Comparison of ENCODE assay signal across 20 cellular contexts in genomic region chrX:85499400-85499799, GRCh38.
DNase-seq lines count a peak whose midpoint lies in the region; ATAC-seq, FAIRE-seq and TF ChIP-seq lines count a peak whose summit lies in the region.
"Had no signal": no experiment of that assay in that cellular context is flagged by ENCODE, and none has a peak within 500 bp of the region (broad histone marks: within the 10 kb centered on the region; RNA-seq: fewer than 3 reads in every experiment).

No MANE protein-coding gene starts in this region.

- no peak overlapping the region for H3K18ac ChIP-seq in trophoblast cell (ENCODE audit: low read length)

- H2AFZ ChIP-seq in astrocyte (ENCODE audit: low read depth, low read length) (no peak overlapping the region), trophoblast cell (ENCODE audit: insufficient read depth, low read length, poor library complexity) (no peak overlapping the region)

- H3K36me3 Mint-ChIP-seq in astrocyte (ENCODE audit: low read depth, unreplicated experiment), result no peaks in the 10 kb centered on the region
- no peaks in the 10 kb centered on the region for H3K36me3 Mint-ChIP-seq in naive thymus-derived CD8-positive, alpha-beta T cell
- H3K36me3 Mint-ChIP-seq: CD8-positive, alpha-beta T cell had no signal

- H3K27me3 ChIP-seq in astrocyte (ENCODE audit: insufficient read depth, low read length) (no peaks in the 10 kb centered on the region), trophoblast cell (ENCODE audit: insufficient read depth, low read length) (no peaks in the 10 kb centered on the region)

- no peak overlapping the region for H4K8ac ChIP-seq in trophoblast cell (ENCODE audit: low read depth, low read length)

- no peak overlapping the region for H3K14ac ChIP-seq in trophoblast cell (ENCODE audit: low read length)

- no peak overlapping the region for H3K4ac ChIP-seq in trophoblast cell (ENCODE audit: low read depth, low read length)

- no peak overlapping the region for H2AK5ac ChIP-seq in trophoblast cell (ENCODE audit: low read length)

- no peaks in the 10 kb centered on the region for H3K79me2 ChIP-seq in astrocyte (ENCODE audit: insufficient read depth, low read length)
- H3K79me2 ChIP-seq in trophoblast cell (ENCODE audit: control insufficient read depth, insufficient read depth, low read length, poor library complexity), result no peaks in the 10 kb centered on the region

- H3K23ac ChIP-seq in trophoblast cell (ENCODE audit: low read length), result no peak overlapping the region

- H3K27ac Mint-ChIP-seq in astrocyte (ENCODE audit: unreplicated experiment), result peak overlapping the region; percentile 67
- no peak overlapping the region for H3K27ac Mint-ChIP-seq in naive thymus-derived CD8-positive, alpha-beta T cell
- H3K27ac Mint-ChIP-seq: CD8-positive, alpha-beta T cell had no signal

- no peaks in the 10 kb centered on the region for H3K79me1 ChIP-seq in trophoblast cell (ENCODE audit: low read length)

- H3K4me2 ChIP-seq in astrocyte (ENCODE audit: low read length) (no peak overlapping the region), trophoblast cell (ENCODE audit: low read length) (no peak overlapping the region)
- H3K4me2 ChIP-seq: BLaER1 treated with 17β-estradiol and CSF1 and Interleukin-3, amounts not matched to agents 10 nM and 100 nM had no signal

- POLR2A ChIA-PET in naive thymus-derived CD8-positive, alpha-beta T cell (lab: Charles Lee), result no interaction called here

- no peak overlapping the region for H2BK120ac ChIP-seq in trophoblast cell (ENCODE audit: insufficient read depth, low read length, poor library complexity)

- H3K27me3 Mint-ChIP-seq in astrocyte (ENCODE audit: low read depth, unreplicated experiment), result no peaks in the 10 kb centered on the region
- no peaks in the 10 kb centered on the region for H3K27me3 Mint-ChIP-seq in naive thymus-derived CD8-positive, alpha-beta T cell

- no peak overlapping the region for H3K27ac ChIP-seq in astrocyte (ENCODE audit: low read depth, low read length)
- peak overlapping the region; percentile 71 for H3K27ac ChIP-seq in trophoblast cell (ENCODE audit: low read depth, low read length)
- H3K27ac ChIP-seq: BLaER1 treated with 17β-estradiol and CSF1 and Interleukin-3, amounts not matched to agents 10 nM and 100 nM had no signal

- H3K4me3 ChIP-seq in astrocyte (ENCODE audit: insufficient read depth, low read depth, low read length), result no peak overlapping the region
- no peak overlapping the region for H3K4me3 ChIP-seq in trophoblast cell (ENCODE audit: low read depth, low read length)
- H3K4me3 ChIP-seq: BLaER1 treated with 17β-estradiol and CSF1 and Interleukin-3, amounts not matched to agents 10 nM and 100 nM had no signal

- no CpG with 5 or more reads among the region's 1 CpG for WGBS in trophoblast cell (ENCODE audit: extremely low coverage, insufficient coverage, insufficient read length)

- no peaks in the 10 kb centered on the region for H4K20me1 ChIP-seq in astrocyte (ENCODE audit: insufficient read depth, low read length)
- H4K20me1 ChIP-seq: BLaER1 treated with 17β-estradiol and CSF1 and Interleukin-3, amounts not matched to agents 10 nM and 100 nM had no signal

- ATAC-seq in HG03196 (IDR thresholded peaks at IDR 0.05; ENCODE audit: unreplicated experiment), result no peak
- ATAC-seq in naive thymus-derived CD8-positive, alpha-beta T cell, result no peak
- ATAC-seq: CD8-positive, alpha-beta T cell; HepG2 had no signal

- no peak overlapping the region for H2BK5ac ChIP-seq in trophoblast cell (ENCODE audit: low read depth, low read length, poor library complexity)

- no peak overlapping the region for H4K91ac ChIP-seq in trophoblast cell (ENCODE audit: low read depth, low read length)

- H3K4me1 ChIP-seq in astrocyte (ENCODE audit: insufficient read depth, low read length), result no peaks in the 10 kb centered on the region
- H3K4me1 ChIP-seq in trophoblast cell (ENCODE audit: control insufficient read depth in 1 of 2, insufficient read depth in 2 of 2, low read length in 2 of 2), result no peaks in the 10 kb centered on the region
- H3K4me1 ChIP-seq: BLaER1 treated with 17β-estradiol and CSF1 and Interleukin-3, amounts not matched to agents 10 nM and 100 nM had no signal

- no peak overlapping the region for H4K12ac ChIP-seq in trophoblast cell (ENCODE audit: low read depth, low read length)

- DNase-seq in ELF-1 (ENCODE audit: low read depth, low spot score) (peak; percentile 14), astrocyte (ENCODE audit: low read depth) (no peak), foreskin melanocyte (peak; percentile 74), trophoblast cell (peak; percentile 41 to 74), iPS-NIHi11 (ENCODE audit: low spot score) (no peak)
- no peak for DNase-seq in naive thymus-derived CD8-positive, alpha-beta T cell
- DNase-seq: CD8-positive, alpha-beta T cell; KBM-7; MV-4-11; NCI-H1694 treated with DMSO at 0.1 percent for 48 hours; NCI-H2227 treated with DMSO at 0.1 percent for 48 hours; NCI-H524; NCI-H82 had no signal

- H2BK12ac ChIP-seq in trophoblast cell (ENCODE audit: low read length), result no peak overlapping the region

- H3K9me3 Mint-ChIP-seq in astrocyte (ENCODE audit: unreplicated experiment), result no peaks in the 10 kb centered on the region
- no peaks in the 10 kb centered on the region for H3K9me3 Mint-ChIP-seq in naive thymus-derived CD8-positive, alpha-beta T cell
- H3K9me3 Mint-ChIP-seq: CD8-positive, alpha-beta T cell had no signal

- no peaks in the 10 kb centered on the region for H3K36me3 ChIP-seq in astrocyte (ENCODE audit: insufficient read depth, low read length)
- no peaks in the 10 kb centered on the region for H3K36me3 ChIP-seq in trophoblast cell (ENCODE audit: control insufficient read depth in 1 of 2, insufficient read depth in 2 of 2, low read length in 2 of 2)
- H3K36me3 ChIP-seq: BLaER1 treated with 17β-estradiol and CSF1 and Interleukin-3, amounts not matched to agents 10 nM and 100 nM had no signal

- H3K9ac ChIP-seq in astrocyte (ENCODE audit: low read length) (no peak overlapping the region), trophoblast cell (ENCODE audit: low read length) (no peak overlapping the region)
- H3K9ac ChIP-seq: BLaER1 treated with 17β-estradiol and CSF1 and Interleukin-3, amounts not matched to agents 10 nM and 100 nM had no signal

- TF ChIP-seq CTCF in astrocyte (IDR thresholded peaks at IDR 0.05; ENCODE audit: insufficient read depth, low read depth, low read length), result no peak

- H3K4me1 Mint-ChIP-seq in astrocyte (ENCODE audit: low read depth, unreplicated experiment), result peaks cover 7% of the 10 kb centered on the region
- H3K4me1 Mint-ChIP-seq in naive thymus-derived CD8-positive, alpha-beta T cell, result no peaks in the 10 kb centered on the region

- peak; percentile 58 for FAIRE-seq in astrocyte (lab: Jason Lieb, UNC)
- FAIRE-seq: A204.1, D721Med, GM12892, H1, HepG2 had no signal

- H3K9me3 ChIP-seq in astrocyte (ENCODE audit: insufficient read depth, low read depth, low read length) (no peaks in the 10 kb centered on the region), trophoblast cell (ENCODE audit: insufficient read depth, low read depth, low read length) (no peaks in the 10 kb centered on the region)
- H3K9me3 ChIP-seq: BLaER1 treated with 17β-estradiol and CSF1 and Interleukin-3, amounts not matched to agents 10 nM and 100 nM had no signal

- no peak overlapping the region for H3K4me3 Mint-ChIP-seq in astrocyte (ENCODE audit: unreplicated experiment)
- H3K4me3 Mint-ChIP-seq in naive thymus-derived CD8-positive, alpha-beta T cell, result no peak overlapping the region
- H3K4me3 Mint-ChIP-seq: CD8-positive, alpha-beta T cell had no signal

Comparison
In these comparisons a context has a peak if more than half of its experiments do, and no peak if none do; other contexts are left out.
1. DNase-seq: peak in ELF-1 (single experiment), foreskin melanocyte (single experiment) and trophoblast cell (2 of 2); none in astrocyte (single experiment), iPS-NIHi11 (single experiment) and naive thymus-derived CD8-positive, alpha-beta T cell (0 of 10).